ENCODE assay signal across 29 cellular contexts in genomic region chr2:165248238-165248637, GRCh38. TPM values are rescaled to one million over a fixed set of nuclear protein-coding genes. Genes with fewer than 3 reads are reported as not detected.
"Had no signal": no experiment of that assay in that cellular context is flagged by ENCODE, and none has a peak within 500 bp of the region (broad histone marks: within the 10 kb centered on the region; RNA-seq: fewer than 3 reads in every experiment).

No MANE protein-coding gene starts in this region.

- H3K4me3 ChIP-seq: esophagus squamous epithelium, lower lobe of right lung, ovary, psoas muscle, right lobe of liver, testis, tibial artery, upper lobe of left lung had no signal

- DNase-seq: dorsolateral prefrontal cortex; effector CD4-positive, alpha-beta T cell; endodermal cell; erythroblast; esophagus squamous epithelium; hypothalamus; immature natural killer cell; islet precursor cell; kidney glomerular epithelial cell; left ventricle myocardium superior; lower lobe of right lung; naive thymus-derived CD8-positive, alpha-beta T cell; nephron progenitor cell; occipital lobe; ovary; posterior cingulate gyrus; psoas muscle; retina; right lobe of liver; small intestine; stimulated activated CD4-positive, alpha-beta T cell treated with anti-CD3 and anti-CD28 coated beads, Interleukin-12 subunit alpha, Interleukin-12 subunit beta, amount 100 ng/mL, for 4 hours; stimulated activated CD4-positive, alpha-beta T cell treated with anti-CD3 and anti-CD28 coated beads, Interleukin-1b, Interleukin-23, amount 100 ng/mL, for 48 hours; stimulated activated CD4-positive, alpha-beta T cell treated with anti-CD3 and anti-CD28 coated beads, Interleukin-4, amount 100 ng/mL, for 4 hours; stimulated activated naive CD8-positive, alpha-beta T cell treated with anti-CD3 and anti-CD28 coated beads, Interleukin-15, Interleukin-2, amounts not matched to agents 100 U/mL and 50 U/mL, for 24 hours; substantia nigra; testis; tibial artery; upper lobe of left lung had no signal

- H3K36me3 ChIP-seq: esophagus squamous epithelium, lower lobe of right lung, ovary, right lobe of liver, tibial artery, upper lobe of left lung had no signal

- H3K27ac ChIP-seq: dorsolateral prefrontal cortex, esophagus squamous epithelium, lower lobe of right lung, ovary, psoas muscle, right lobe of liver, testis, tibial artery, upper lobe of left lung had no signal

- H3K9me3 ChIP-seq: esophagus squamous epithelium, lower lobe of right lung, ovary, psoas muscle, right lobe of liver, testis, tibial artery, upper lobe of left lung had no signal

- H3K27me3 ChIP-seq: dorsolateral prefrontal cortex, esophagus squamous epithelium, ovary, right lobe of liver, testis, tibial artery, upper lobe of left lung had no signal

- H3K4me1 ChIP-seq: esophagus squamous epithelium, lower lobe of right lung, psoas muscle, right lobe of liver, testis, tibial artery, upper lobe of left lung had no signal

RNA-seq across cellular contexts. Expression of gene SCN2A, which starts 9.0 kb away (rescaled TPM):
- total RNA-seq: naive thymus-derived CD8-positive, alpha-beta T cell; psoas muscle had no signal

RNA-seq across cellular contexts. Expression of gene SCN3A, which starts 44.4 kb away (rescaled TPM):
- total RNA-seq: myocyte had no signal
